Comparison of ENCODE assay signal across 9 cellular contexts in genomic region chr15:60392986-60393811, GRCh38. TPM values are rescaled to one million over a fixed set of nuclear protein-coding genes. Genes with fewer than 3 reads are reported as not detected.
A peak's percentile ranks its signal among the peaks of the same experiment; 100 is the strongest.
DNase-seq lines count a peak whose midpoint lies in the region; ATAC-seq and TF ChIP-seq lines count a peak whose summit lies in the region.
"Had no signal": no experiment of that assay in that cellular context is flagged by ENCODE, and none has a peak within 500 bp of the region (broad histone marks: within the 10 kb centered on the region; RNA-seq: fewer than 3 reads in every experiment).

No MANE protein-coding gene starts in this region.

- peak overlapping the region; percentile 80 for H3K4me3 ChIP-seq in psoas muscle

- peaks cover 34 to 68% of the 10 kb centered on the region in 2 donors for H3K36me3 Mint-ChIP-seq in CD14-positive monocyte

- no peaks in the 10 kb centered on the region for H3K9me3 Mint-ChIP-seq in CD14-positive monocyte
- H3K9me3 Mint-ChIP-seq: naive B cell had no signal

- intact Hi-C loops in CD14-positive monocyte (cut with micrococcal nuclease) = loop anchor here in 1 of 2 donors (10.0 kb wide), 1 partner anchor 52 kb away; no protein-coding TSS in a partner anchor
- intact Hi-C loops in psoas muscle (cut with DNase I) = no loop called here

- peak overlapping the region; percentile 91 to 100 (median 99) for H3K27ac Mint-ChIP-seq in CD14-positive monocyte

- DNase-seq in CD14-positive monocyte (ENCODE audit: low spot score) = no peak
- DNase-seq in HT-29 (ENCODE audit: low spot score) = peak; percentile 98
- DNase-seq in SW480 (ENCODE audit: low spot score) = peak; percentile 98
- DNase-seq in fibroblast of the conjunctiva (ENCODE audit: low read depth) = peak; percentile 96
- peak; percentile 65 to 79 for DNase-seq in psoas muscle
- no peak for DNase-seq in superior temporal gyrus (ENCODE audit: extremely low spot score)
- DNase-seq: naive B cell had no signal

- peaks cover 75% of the 10 kb centered on the region for H3K4me1 ChIP-seq in psoas muscle

- peaks cover 0 to 1% (median 0%) of the 10 kb centered on the region in 3 donors for H3K27me3 Mint-ChIP-seq in CD14-positive monocyte (ENCODE audit: low read depth in 3 of 3)
- H3K27me3 Mint-ChIP-seq: naive B cell had no signal

- peak; percentile 42 to 52 (median 44) for ATAC-seq in psoas muscle
- no peak for ATAC-seq in GM21529 (IDR thresholded peaks at IDR 0.05; ENCODE audit: unreplicated experiment)
- no peak for ATAC-seq in GM21619 (IDR thresholded peaks at IDR 0.05; ENCODE audit: unreplicated experiment)

- H3K36me3 ChIP-seq in psoas muscle (ENCODE audit: insufficient read depth in 1 of 2, low read depth in 1 of 2) = peaks cover 18 to 32% of the 10 kb centered on the region in 2 donors

- 24 to 35% (median 30%) methylated on average over 9 of the region's 9 CpGs for WGBS in psoas muscle, 3 donors

- no peak for TF ChIP-seq CTCF in CD14-positive monocyte (IDR thresholded peaks at IDR 0.05)
- no peak for TF ChIP-seq CTCF in psoas muscle (IDR thresholded peaks at IDR 0.05)

- no peaks in the 10 kb centered on the region for H3K9me3 ChIP-seq in psoas muscle

- H3K27ac ChIP-seq in psoas muscle = peak overlapping the region; percentile 93

- peaks cover 82% of the 10 kb centered on the region for H3K4me1 Mint-ChIP-seq in CD14-positive monocyte

- H3K27me3 ChIP-seq in psoas muscle (ENCODE audit: insufficient read depth in 3 of 3, low read length in 2 of 3) = no peaks in the 10 kb centered on the region

- peak overlapping the region; percentile 56 to 99 for H3K4me3 Mint-ChIP-seq in CD14-positive monocyte
- H3K4me3 Mint-ChIP-seq: naive B cell had no signal

RNA-seq across cellular contexts. Expression of gene ANXA2, which starts 4.6 kb away (rescaled TPM):
- polyA plus RNA-seq in CD14-positive monocyte (1,000 to 10,000 TPM; 2,046 to 2,079 TPM), psoas muscle (1,000 to 10,000 TPM in 1 of 3 donors, 100 to 1,000 TPM in 2; 320 to 2,117 (median 350) TPM)
- total RNA-seq in HT-29 (2014; rRNA removed; shearing (Covaris generic)) = 1,535 and 1,670 TPM in 2 replicates
- 100 to 1,000 TPM; 140 to 522 (median 378) TPM for total RNA-seq in psoas muscle

Comparison
In these comparisons a context has a peak if more than half of its experiments do, and no peak if none do; other contexts are left out.
1. DNase-seq: peak in HT-29 (single experiment), SW480 (single experiment), fibroblast of the conjunctiva (single experiment) and psoas muscle (2 of 2); none in CD14-positive monocyte (single experiment) and superior temporal gyrus (single experiment).
2. ATAC-seq: peak in psoas muscle (4 of 4); none in GM21529 (single experiment) and GM21619 (single experiment).